8 cellular contexts compared by ENCODE assay signal in genomic region chr21:44872568-44873355, GRCh38. TPM values are rescaled to one million over a fixed set of nuclear protein-coding genes. Genes with fewer than 3 reads are reported as not detected.
A peak's percentile ranks its signal among the peaks of the same experiment; 100 is the strongest.
DNase-seq lines count a peak whose midpoint lies in the region; ATAC-seq and TF ChIP-seq lines count a peak whose summit lies in the region.

No MANE protein-coding gene starts in this region.

- no peaks in the 10 kb centered on the region for H3K27me3 ChIP-seq in Caco-2 (replicated peaks; ENCODE audit: control insufficient read depth, insufficient read depth, low read length)

- BruUV-seq in Caco-2 (replicated peaks; lab: Mats Ljungman, UMichigan): no TSS peak

- TF ChIP-seq CTCF in Caco-2 (IDR thresholded peaks at IDR 0.05; ENCODE audit: insufficient read depth in 1 of 2, low read depth in 1 of 2, low read length in 1 of 2, severe bottlenecking in 1 of 2, unreplicated experiment in 1 of 2) (no peak), osteocyte (IDR thresholded peaks at IDR 0.05) (no peak)

- H3K4me3 Mint-ChIP-seq in Caco-2 (ENCODE audit: unreplicated experiment) (peak overlapping the region; percentile 95), osteocyte (ENCODE audit: unreplicated experiment) (peak overlapping the region; percentile 93)
- H3K4me3 Mint-ChIP-seq in activated T-helper 17 cell treated with anti-CD3 and anti-CD28 coated beads, Interleukin-2, amount 50 U/mL, for 72 hours: peak overlapping the region; percentile 94

- no peaks in the 10 kb centered on the region for H3K9me3 ChIP-seq in Caco-2

- H3K9me3 Mint-ChIP-seq in Caco-2 (ENCODE audit: unreplicated experiment) (no peaks in the 10 kb centered on the region), osteocyte (ENCODE audit: unreplicated experiment) (no peaks in the 10 kb centered on the region)
- H3K9me3 Mint-ChIP-seq in activated T-helper 17 cell treated with anti-CD3 and anti-CD28 coated beads, Interleukin-2, amount 50 U/mL, for 72 hours: peaks cover 3% of the 10 kb centered on the region

- ATAC-seq in HG02981 (IDR thresholded peaks at IDR 0.05; ENCODE audit: unreplicated experiment): peak; percentile 5
- no peak for ATAC-seq in activated T-helper 17 cell treated with anti-CD3 and anti-CD28 coated beads, Interleukin-2, amount 50 U/mL, for 72 hours (replicated peaks)
- no peak for ATAC-seq in GM18517 (IDR thresholded peaks at IDR 0.05; ENCODE audit: unreplicated experiment)

- POLR2A ChIA-PET in Caco-2 (lab: Charles Lee): interaction anchor here (1.0 to 1.8 kb wide), 3 partner anchors 55 to 140 kb away, joined by 4 to 24 read pairs (median 11); partner anchors contain the start of gene UBE2G2

- peaks cover 50% of the 10 kb centered on the region for H3K4me1 ChIP-seq in Caco-2

- peak overlapping the region; percentile 95 for H3K4me3 ChIP-seq in Caco-2 (ENCODE audit: low read depth, low read length)

- no peaks in the 10 kb centered on the region; the same call in none of the 2 replicates for H3K36me3 ChIP-seq in Caco-2 (ENCODE audit: control insufficient read depth, insufficient read depth, low read length)

- CTCF ChIA-PET in Caco-2 (lab: Charles Lee): interaction anchor here (0.6 to 3.0 kb wide), 3 partner anchors 55 to 79 kb away, joined by 4 to 16 read pairs (median 13); partner anchors contain the start of gene UBE2G2

- DNase-seq in Caco-2 (peak in 1 of 2 experiments; percentile 44), head of caudate nucleus (peak in 22 of 42 donors; percentile 19 to 51 (median 33)), osteocyte (ENCODE audit: extremely low spot score, unreplicated experiment) (peak; percentile 84), NCI-H2196 (lab: John Stamatoyannopoulos, UW; ENCODE audit: unreplicated experiment) (no peak)
- no peak for DNase-seq in activated CD4-positive, CD25-positive, alpha-beta regulatory T cell treated with anti-CD3 and anti-CD28 coated beads, Interleukin-2, amount 50 U/mL, for 72 hours

- intact Hi-C loops in Caco-2 (cut with micrococcal nuclease; ENCODE audit: unreplicated experiment): loop anchor here (5.0 to 10.0 kb wide), 3 partner anchors 35 to 538 kb away; partner anchors contain the start of genes CFAP410 and SUMO3
- intact Hi-C loops in head of caudate nucleus (cut with DNase I): loop anchor here (2.0 to 10.0 kb wide), 3 partner anchors 52 to 72 kb away; partner anchors contain the start of genes ITGB2, SUMO3 and UBE2G2

- H3K27ac Mint-ChIP-seq in Caco-2 (ENCODE audit: unreplicated experiment): peak overlapping the region; percentile 89
- H3K27ac Mint-ChIP-seq in activated T-helper 17 cell treated with anti-CD3 and anti-CD28 coated beads, Interleukin-2, amount 50 U/mL, for 72 hours: peak overlapping the region; percentile 71
- H3K27ac Mint-ChIP-seq in osteocyte (ENCODE audit: unreplicated experiment): peak overlapping the region; percentile 92

- H3K27me3 Mint-ChIP-seq in Caco-2 (ENCODE audit: insufficient read depth, unreplicated experiment) (no peaks in the 10 kb centered on the region), osteocyte (ENCODE audit: unreplicated experiment) (no peaks in the 10 kb centered on the region)
- no peaks in the 10 kb centered on the region for H3K27me3 Mint-ChIP-seq in activated T-helper 17 cell treated with anti-CD3 and anti-CD28 coated beads, Interleukin-2, amount 50 U/mL, for 72 hours

- H3K4me1 Mint-ChIP-seq in Caco-2 (ENCODE audit: low read depth, unreplicated experiment): peaks cover 32% of the 10 kb centered on the region
- peaks cover 36% of the 10 kb centered on the region for H3K4me1 Mint-ChIP-seq in activated T-helper 17 cell treated with anti-CD3 and anti-CD28 coated beads, Interleukin-2, amount 50 U/mL, for 72 hours
- H3K4me1 Mint-ChIP-seq in osteocyte (ENCODE audit: unreplicated experiment): peaks cover 65% of the 10 kb centered on the region

- peaks cover 60% of the 10 kb centered on the region for H3K36me3 Mint-ChIP-seq in Caco-2 (ENCODE audit: insufficient read depth, unreplicated experiment)
- H3K36me3 Mint-ChIP-seq in activated T-helper 17 cell treated with anti-CD3 and anti-CD28 coated beads, Interleukin-2, amount 50 U/mL, for 72 hours (ENCODE audit: low read depth): peaks cover 32% of the 10 kb centered on the region
- H3K36me3 Mint-ChIP-seq in osteocyte (ENCODE audit: unreplicated experiment): peaks cover 2% of the 10 kb centered on the region

RNA-seq across cellular contexts. Expression of gene PTTG1IP, which starts 0.7 kb away (rescaled TPM):
- 296 and 306 TPM in 2 replicates for total RNA-seq in Caco-2 (2022)
- 10 to 100 TPM; 76.5 to 78.8 TPM for total RNA-seq in activated T-helper 17 cell treated with anti-CD3 and anti-CD28 coated beads, Interleukin-2, amount 50 U/mL, for 72 hours
- total RNA-seq in osteocyte: 318 and 328 TPM in 2 replicates

RNA-seq across cellular contexts. Expression of gene ITGB2, which starts 47.9 kb away (rescaled TPM):
- 0.48 and 1.1 TPM in 2 replicates for total RNA-seq in Caco-2 (2022)
- 100 to 1,000 TPM; 240 to 302 TPM for total RNA-seq in activated T-helper 17 cell treated with anti-CD3 and anti-CD28 coated beads, Interleukin-2, amount 50 U/mL, for 72 hours
- 0.62 and 1.1 TPM in 2 replicates for total RNA-seq in osteocyte

RNA-seq across cellular contexts. Expression of gene SUMO3, which starts 54.9 kb away (rescaled TPM):
- total RNA-seq in Caco-2 (2022) (110 and 118 TPM in 2 replicates), osteocyte (69.6 and 74.9 TPM in 2 replicates)
- total RNA-seq in activated T-helper 17 cell treated with anti-CD3 and anti-CD28 coated beads, Interleukin-2, amount 50 U/mL, for 72 hours: 10 to 100 TPM; 52.6 to 86.2 TPM

Comparison
In these comparisons a context has a peak if more than half of its experiments do, and no peak if none do; other contexts are left out.
1. DNase-seq: peak in head of caudate nucleus (22 of 42) and osteocyte (single experiment); none in activated CD4-positive, CD25-positive, alpha-beta regulatory T cell treated with anti-CD3 and anti-CD28 coated beads, Interleukin-2, amount 50 U/mL, for 72 hours (single experiment) and NCI-H2196 (single experiment).
2. RNA of gene ITGB2, which starts 47.9 kb away (total RNA-seq): 240 to 302 TPM in activated T-helper 17 cell treated with anti-CD3 and anti-CD28 coated beads, Interleukin-2, amount 50 U/mL, for 72 hours; 0.62 to 1.1 TPM in osteocyte and 0.48 to 1.1 TPM in Caco-2; every median in the first group is over 100 times any median in the second.
3. Peak in every context shown above with its lines, with median percentiles within 50 percentile points of each other: H3K27ac Mint-ChIP-seq and H3K4me3 Mint-ChIP-seq.